ENCODE assay signal across 25 cellular contexts in genomic region chr2:167450364-167450763, GRCh38.
"Had no signal": no experiment of that assay in that cellular context is flagged by ENCODE, and none has a peak within 500 bp of the region (broad histone marks: within the 10 kb centered on the region; RNA-seq: fewer than 3 reads in every experiment).

No MANE protein-coding gene starts in this region.

- DNase-seq: colonic mucosa; cortex of kidney; dermis blood vessel endothelial cell; dorsolateral prefrontal cortex; effector CD4-positive, alpha-beta T cell; effector CD8-positive, alpha-beta T cell; effector memory CD4-positive, alpha-beta T cell; effector memory CD8-positive, alpha-beta T cell; erythroblast; esophagus squamous epithelium; foreskin fibroblast; foreskin keratinocyte; foreskin melanocyte; gastrocnemius medialis; glutamatergic neuron; head of caudate nucleus; heart left ventricle; heart right ventricle had no signal

- H3K4me3 Mint-ChIP-seq: dendritic cell treated with granulocyte-macrophage colony-stimulating factor and Interleukin-4, amounts not matched to agents 40 ng/mL and 50 ng/mL, for 4 days; effector memory CD8-positive, alpha-beta T cell had no signal

- H3K4me3 ChIP-seq: colonic mucosa, coronary artery, dorsolateral prefrontal cortex, esophagus muscularis mucosa, esophagus squamous epithelium, gastrocnemius medialis, gastroesophageal sphincter, heart left ventricle, heart right ventricle, hepatocyte had no signal

- H3K9me3 ChIP-seq: colonic mucosa had no signal

- H3K27ac ChIP-seq: colonic mucosa, coronary artery, dorsolateral prefrontal cortex, epithelial cell of prostate, esophagus muscularis mucosa, esophagus squamous epithelium, foreskin keratinocyte, gastrocnemius medialis, gastroesophageal sphincter, heart left ventricle, heart right ventricle, hepatocyte had no signal

- H3K27me3 Mint-ChIP-seq: dendritic cell treated with granulocyte-macrophage colony-stimulating factor and Interleukin-4, amounts not matched to agents 40 ng/mL and 50 ng/mL, for 4 days; effector memory CD8-positive, alpha-beta T cell had no signal

- ATAC-seq: effector memory CD8-positive, alpha-beta T cell; esophagus mucosa; foreskin keratinocyte; gastrocnemius medialis; gastroesophageal sphincter; heart left ventricle; heart right ventricle had no signal

- H3K4me1 ChIP-seq: colonic mucosa, esophagus muscularis mucosa, esophagus squamous epithelium, foreskin keratinocyte, gastrocnemius medialis, gastroesophageal sphincter, heart left ventricle, heart right ventricle had no signal

- H3K36me3 ChIP-seq: colonic mucosa, esophagus muscularis mucosa, esophagus squamous epithelium, gastrocnemius medialis, gastroesophageal sphincter, heart left ventricle, heart right ventricle had no signal

- H3K27ac Mint-ChIP-seq: dendritic cell treated with granulocyte-macrophage colony-stimulating factor and Interleukin-4, amounts not matched to agents 40 ng/mL and 50 ng/mL, for 4 days; effector memory CD8-positive, alpha-beta T cell had no signal

- H3K27me3 ChIP-seq: colonic mucosa, dorsolateral prefrontal cortex, esophagus muscularis mucosa, esophagus squamous epithelium, foreskin keratinocyte, gastrocnemius medialis, gastroesophageal sphincter, heart left ventricle, heart right ventricle, hepatocyte had no signal
